8 cellular contexts compared by ENCODE assay signal in the genomic region with DNA sequence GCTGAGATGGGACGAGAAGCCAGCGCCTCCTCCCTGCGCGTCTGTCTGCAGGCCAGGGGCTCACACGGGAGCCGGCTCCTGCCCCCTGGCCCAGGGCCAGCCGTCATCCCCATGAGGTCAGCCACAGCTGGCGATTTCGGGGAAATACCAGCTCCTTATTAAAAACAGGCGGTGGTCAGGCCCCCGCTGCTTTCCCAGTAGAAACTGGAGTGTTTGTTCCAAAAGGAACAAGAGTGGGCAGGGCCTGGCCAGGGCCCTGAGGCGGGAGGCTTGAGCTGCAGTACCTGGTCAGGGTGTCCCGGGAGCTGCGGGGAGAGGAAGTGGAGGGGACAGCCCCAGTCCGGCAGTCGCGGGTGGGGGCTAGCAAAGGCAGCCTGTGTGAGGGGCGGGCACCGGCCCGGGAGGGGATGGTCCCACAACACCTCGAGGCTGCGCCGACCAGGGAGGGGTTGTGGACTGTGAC. TPM values are rescaled to one million over a fixed set of nuclear protein-coding genes. Genes with fewer than 3 reads are reported as not detected.
DNase-seq lines count a peak whose midpoint lies in the region; ATAC-seq and TF ChIP-seq lines count a peak whose summit lies in the region.

No MANE protein-coding gene starts in this region.

- H3K4me3 Mint-ChIP-seq in activated CD4-positive, alpha-beta T cell treated with anti-CD3 and anti-CD28 coated beads, Interleukin-2, amount 10 ng/mL, durations not matched to agents 24 days and 14 days, result peak overlapping the region; percentile 73

- TF ChIP-seq CTCF in WERI-Rb-1 (IDR thresholded peaks at IDR 0.05; ENCODE audit: low read depth, low read length) (no peak), foreskin keratinocyte (conservative IDR thresholded peaks at IDR 0.05) (no peak)

- DNase-seq in activated CD4-positive, alpha-beta T cell treated with anti-CD3 and anti-CD28 coated beads, Interleukin-2, amount 10 ng/mL, durations not matched to agents 24 days and 14 days, result no peak
- DNase-seq in activated CD4-positive, alpha-beta T cell treated with anti-CD3 and anti-CD28 coated beads, Interleukin-2, amount 50 U/mL, for 4 hours, result no peak
- DNase-seq in WERI-Rb-1 (no peak), foreskin keratinocyte (no peak), non-pigmented ciliary epithelial cell (ENCODE audit: low read depth) (peak; percentile 9), SW480 (ENCODE audit: low spot score) (no peak)
- DNase-seq in stimulated activated naive CD4-positive, alpha-beta T cell (lab: John Stamatoyannopoulos, UW), result no peak

- H3K4me1 Mint-ChIP-seq in activated CD4-positive, alpha-beta T cell treated with anti-CD3 and anti-CD28 coated beads, Interleukin-2, amount 10 ng/mL, durations not matched to agents 24 days and 14 days, result peaks cover 5% of the 10 kb centered on the region

- H3K4me1 ChIP-seq in foreskin keratinocyte, result no peaks in the 10 kb centered on the region

- H3K27ac Mint-ChIP-seq in activated CD4-positive, alpha-beta T cell treated with anti-CD3 and anti-CD28 coated beads, Interleukin-2, amount 10 ng/mL, durations not matched to agents 24 days and 14 days, result peak overlapping the region; percentile 74

- H3K36me3 Mint-ChIP-seq in activated CD4-positive, alpha-beta T cell treated with anti-CD3 and anti-CD28 coated beads, Interleukin-2, amount 10 ng/mL, durations not matched to agents 24 days and 14 days (ENCODE audit: low read depth), result peaks cover 2% of the 10 kb centered on the region

- H3K27ac ChIP-seq in WERI-Rb-1, result peak overlapping the region; percentile 59
- no peak overlapping the region for H3K27ac ChIP-seq in foreskin keratinocyte

- H3K27me3 ChIP-seq in WERI-Rb-1 (ENCODE audit: insufficient read depth, low read depth, severe bottlenecking) (no peaks in the 10 kb centered on the region), foreskin keratinocyte (peaks cover 8% of the 10 kb centered on the region)

- peak overlapping the region; percentile 46 for H3K4me3 ChIP-seq in WERI-Rb-1 (ENCODE audit: low read depth, low read length)

- H3K27me3 Mint-ChIP-seq in activated CD4-positive, alpha-beta T cell treated with anti-CD3 and anti-CD28 coated beads, Interleukin-2, amount 10 ng/mL, durations not matched to agents 24 days and 14 days, result peaks cover 22% of the 10 kb centered on the region

- peaks cover 6% of the 10 kb centered on the region for H3K9me3 Mint-ChIP-seq in activated CD4-positive, alpha-beta T cell treated with anti-CD3 and anti-CD28 coated beads, Interleukin-2, amount 10 ng/mL, durations not matched to agents 24 days and 14 days

- ATAC-seq in HG02943 (IDR thresholded peaks at IDR 0.05; ENCODE audit: low read depth, unreplicated experiment) (peak; percentile 19), foreskin keratinocyte (peak; percentile 24)

- intact Hi-C loops in activated CD4-positive, alpha-beta T cell treated with anti-CD3 and anti-CD28 coated beads, Interleukin-2, amount 10 ng/mL, durations not matched to agents 24 days and 14 days (cut with micrococcal nuclease), result no loop called here

- H3K36me3 ChIP-seq in WERI-Rb-1, result no peaks in the 10 kb centered on the region

- no peaks in the 10 kb centered on the region for H3K9me3 ChIP-seq in WERI-Rb-1 (ENCODE audit: severe bottlenecking)

RNA-seq across cellular contexts. Expression of a gene that starts 17.8 kb away (rescaled TPM):
- not detected in 2 replicates for total RNA-seq in activated CD4-positive, alpha-beta T cell treated with anti-CD3 and anti-CD28 coated beads, Interleukin-2, amount 10 ng/mL, durations not matched to agents 24 days and 14 days
- total RNA-seq in foreskin keratinocyte, result not detected in 2 replicates
- not detected in 2 replicates for polyA plus RNA-seq in foreskin keratinocyte

RNA-seq across cellular contexts. Expression of a gene that starts 32.1 kb away (rescaled TPM):
- total RNA-seq in activated CD4-positive, alpha-beta T cell treated with anti-CD3 and anti-CD28 coated beads, Interleukin-2, amount 10 ng/mL, durations not matched to agents 24 days and 14 days, result not detected in 2 replicates
- not detected in 2 replicates for total RNA-seq in foreskin keratinocyte
- polyA plus RNA-seq in foreskin keratinocyte, result not detected in 2 replicates
